ENCODE assay signal across 1 cellular context in genomic region chr14:75215520-75215919, GRCh38.
TF ChIP-seq lines count a peak whose summit lies in the region.

No MANE protein-coding gene starts in this region.

TF ChIP-seq in K562, 482 proteins besides CTCF, POLR2A, EP300 and RAD21:
- TF ChIP-seq TCF15 (CRISPR knock-in tag; IDR thresholded peaks at IDR 0.05) (no peak), E2F6 (IDR thresholded peaks at IDR 0.05; ENCODE audit: borderline replicate concordance in 1 of 2, extremely low read depth in 1 of 2, insufficient read depth in 1 of 2, insufficient read length in 1 of 2, low read depth in 1 of 2, low read length in 1 of 2, poor library complexity in 1 of 2, severe bottlenecking in 1 of 2) (no peak), ZBTB40 (IDR thresholded peaks at IDR 0.05) (no peak), ZBTB40 (CRISPR knock-in tag; IDR thresholded peaks at IDR 0.05) (no peak), TEAD4 (IDR thresholded peaks at IDR 0.05; ENCODE audit: low read length) (no peak), TEAD4 (CRISPR knock-in tag; IDR thresholded peaks at IDR 0.05; ENCODE audit: borderline replicate concordance) (no peak), RBM39 (optimal IDR thresholded peaks at IDR 0.05; ENCODE audit: low read depth, low read length) (no peak), ARID2 (IDR thresholded peaks at IDR 0.05) (no peak), ZNF253 (CRISPR knock-in tag; conservative IDR thresholded peaks at IDR 0.05) (no peak), MTA1 (IDR thresholded peaks at IDR 0.05; ENCODE audit: borderline replicate concordance) (no peak), REST (CRISPR knock-in tag; IDR thresholded peaks at IDR 0.05; ENCODE audit: low read depth) (no peak), ZBTB26 (CRISPR knock-in tag; IDR thresholded peaks at IDR 0.05) (no peak), YY1 (IDR thresholded peaks at IDR 0.05; ENCODE audit: borderline replicate concordance in 1 of 3, control insufficient read depth in 1 of 3, extremely low read depth in 1 of 3, insufficient read depth in 3 of 3, insufficient read length in 1 of 3, insufficient replicate concordance in 2 of 3, low read depth in 1 of 3, low read length in 2 of 3) (no peak), NCOA4 (IDR thresholded peaks at IDR 0.05; ENCODE audit: partially characterized antibody) (no peak), ZNF140 (CRISPR knock-in tag; IDR thresholded peaks at IDR 0.05) (no peak), EZH2 (IDR thresholded peaks at IDR 0.05; ENCODE audit: borderline replicate concordance, low read depth, low read length) (no peak), SMARCA5 (IDR thresholded peaks at IDR 0.05) (no peak)
- TF ChIP-seq, protein P1, sequence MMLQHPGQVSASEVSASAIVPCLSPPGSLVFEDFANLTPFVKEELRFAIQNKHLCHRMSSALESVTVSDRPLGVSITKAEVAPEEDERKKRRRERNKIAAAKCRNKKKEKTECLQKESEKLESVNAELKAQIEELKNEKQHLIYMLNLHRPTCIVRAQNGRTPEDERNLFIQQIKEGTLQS (IDR thresholded peaks at IDR 0.05), result no peak
- TF ChIP-seq, protein P1 (CRISPR knock-in tag; conservative IDR thresholded peaks at IDR 0.05), result no peak
- TF ChIP-seq, protein P2, sequence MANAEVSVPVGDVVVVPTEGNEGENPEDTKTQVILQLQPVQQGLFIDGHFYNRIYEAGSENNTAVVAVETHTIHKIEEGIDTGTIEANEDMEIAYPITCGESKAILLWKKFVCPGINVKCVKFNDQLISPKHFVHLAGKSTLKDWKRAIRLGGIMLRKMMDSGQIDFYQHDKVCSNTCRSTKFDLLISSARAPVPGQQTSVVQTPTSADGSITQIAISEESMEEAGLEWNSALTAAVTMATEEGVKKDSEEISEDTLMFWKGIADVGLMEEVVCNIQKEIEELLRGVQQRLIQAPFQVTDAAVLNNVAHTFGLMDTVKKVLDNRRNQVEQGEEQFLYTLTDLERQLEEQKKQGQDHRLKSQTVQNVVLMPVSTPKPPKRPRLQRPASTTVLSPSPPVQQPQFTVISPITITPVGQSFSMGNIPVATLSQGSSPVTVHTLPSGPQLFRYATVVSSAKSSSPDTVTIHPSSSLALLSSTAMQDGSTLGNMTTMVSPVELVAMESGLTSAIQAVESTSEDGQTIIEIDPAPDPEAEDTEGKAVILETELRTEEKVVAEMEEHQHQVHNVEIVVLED (CRISPR knock-in tag; IDR thresholded peaks at IDR 0.05), result no peak
- TF ChIP-seq, protein P3, sequence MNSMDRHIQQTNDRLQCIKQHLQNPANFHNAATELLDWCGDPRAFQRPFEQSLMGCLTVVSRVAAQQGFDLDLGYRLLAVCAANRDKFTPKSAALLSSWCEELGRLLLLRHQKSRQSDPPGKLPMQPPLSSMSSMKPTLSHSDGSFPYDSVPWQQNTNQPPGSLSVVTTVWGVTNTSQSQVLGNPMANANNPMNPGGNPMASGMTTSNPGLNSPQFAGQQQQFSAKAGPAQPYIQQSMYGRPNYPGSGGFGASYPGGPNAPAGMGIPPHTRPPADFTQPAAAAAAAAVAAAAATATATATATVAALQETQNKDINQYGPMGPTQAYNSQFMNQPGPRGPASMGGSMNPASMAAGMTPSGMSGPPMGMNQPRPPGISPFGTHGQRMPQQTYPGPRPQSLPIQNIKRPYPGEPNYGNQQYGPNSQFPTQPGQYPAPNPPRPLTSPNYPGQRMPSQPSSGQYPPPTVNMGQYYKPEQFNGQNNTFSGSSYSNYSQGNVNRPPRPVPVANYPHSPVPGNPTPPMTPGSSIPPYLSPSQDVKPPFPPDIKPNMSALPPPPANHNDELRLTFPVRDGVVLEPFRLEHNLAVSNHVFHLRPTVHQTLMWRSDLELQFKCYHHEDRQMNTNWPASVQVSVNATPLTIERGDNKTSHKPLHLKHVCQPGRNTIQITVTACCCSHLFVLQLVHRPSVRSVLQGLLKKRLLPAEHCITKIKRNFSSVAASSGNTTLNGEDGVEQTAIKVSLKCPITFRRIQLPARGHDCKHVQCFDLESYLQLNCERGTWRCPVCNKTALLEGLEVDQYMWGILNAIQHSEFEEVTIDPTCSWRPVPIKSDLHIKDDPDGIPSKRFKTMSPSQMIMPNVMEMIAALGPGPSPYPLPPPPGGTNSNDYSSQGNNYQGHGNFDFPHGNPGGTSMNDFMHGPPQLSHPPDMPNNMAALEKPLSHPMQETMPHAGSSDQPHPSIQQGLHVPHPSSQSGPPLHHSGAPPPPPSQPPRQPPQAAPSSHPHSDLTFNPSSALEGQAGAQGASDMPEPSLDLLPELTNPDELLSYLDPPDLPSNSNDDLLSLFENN (IDR thresholded peaks at IDR 0.05; ENCODE audit: low read depth in 2 of 2, low read length in 2 of 2), result no peak
- TF ChIP-seq, protein P4, sequence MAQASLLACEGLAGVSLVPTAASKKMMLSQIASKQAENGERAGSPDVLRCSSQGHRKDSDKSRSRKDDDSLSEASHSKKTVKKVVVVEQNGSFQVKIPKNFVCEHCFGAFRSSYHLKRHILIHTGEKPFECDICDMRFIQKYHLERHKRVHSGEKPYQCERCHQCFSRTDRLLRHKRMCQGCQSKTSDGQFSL (CRISPR knock-in tag; IDR thresholded peaks at IDR 0.05), result no peak
- TF ChIP-seq, protein P4 (tag; IDR thresholded peaks at IDR 0.05), result no peak
